ENCODE assay signal across 8 cellular contexts in the genomic region with DNA sequence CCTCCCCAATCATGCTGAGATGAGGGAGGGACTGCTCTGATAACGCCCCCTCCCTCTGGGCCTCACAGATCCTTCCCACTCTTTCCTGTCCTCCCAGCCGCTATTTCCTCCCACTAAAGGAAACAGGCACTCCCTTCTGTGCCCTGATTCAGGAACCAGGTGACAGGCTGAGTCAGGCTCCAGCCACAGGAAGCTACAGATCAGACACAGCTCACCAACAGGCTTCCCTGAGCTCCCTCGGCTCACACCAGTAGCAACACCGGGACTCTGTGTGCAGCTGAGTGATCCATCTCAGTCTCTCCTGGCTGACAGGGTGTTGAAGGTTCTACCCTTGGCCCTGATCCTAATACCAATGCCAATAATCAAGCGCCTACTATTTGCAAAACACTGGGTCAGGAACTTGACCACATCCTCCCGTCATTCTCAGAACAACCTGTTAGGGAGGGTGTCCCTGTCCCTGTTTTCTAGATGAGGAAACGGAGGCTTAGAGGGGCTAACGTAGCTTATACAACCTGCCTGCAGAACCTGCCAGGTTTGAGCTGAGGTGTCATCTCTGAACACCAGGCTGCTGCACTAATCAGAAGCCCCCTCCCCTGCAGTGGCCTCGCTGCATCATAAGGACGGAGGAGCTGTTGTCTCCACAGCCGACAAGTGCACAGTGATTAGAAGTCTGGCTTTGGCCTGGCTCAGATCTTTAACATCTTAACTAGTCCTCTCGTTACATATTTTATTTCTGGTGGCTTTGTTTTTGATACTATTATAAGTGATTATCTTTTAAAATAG.
A peak's percentile ranks its signal among the peaks of the same experiment; 100 is the strongest.
DNase-seq lines count a peak whose midpoint lies in the region; ATAC-seq and TF ChIP-seq lines count a peak whose summit lies in the region.
"Not testable (repeated sequence)": the region's sequence is repeated elsewhere in the genome, so short reads cannot be mapped to it uniquely, and the experiment has no call there.

No MANE protein-coding gene starts in this region.

- ATAC-seq in activated T-cell treated with anti-CD3 and anti-CD28 coated beads, Interleukin-2, amount 50 U/mL, for 72 hours (replicated peaks in 1 of 2), result peak; percentile 88 to 95
- ATAC-seq in stimulated activated naive CD8-positive, alpha-beta T cell treated with anti-CD3 and anti-CD28 coated beads, Interleukin-15, Interleukin-2, amounts not matched to agents 100 U/mL and 50 U/mL, for 24 hours, result peak; percentile 91

- intact Hi-C loops in cardiac septum (cut with DNase I), result not testable (repeated sequence)

- TF ChIP-seq CTCF in chondrocyte (IDR thresholded peaks at IDR 0.05), result not testable (repeated sequence)

- peak overlapping the region; percentile 10 to 59 for H3K4me3 Mint-ChIP-seq in activated T-cell treated with anti-CD3 and anti-CD28 coated beads, Interleukin-2, amount 50 U/mL, for 72 hours
- H3K4me3 Mint-ChIP-seq in chondrocyte (ENCODE audit: unreplicated experiment), result not testable (repeated sequence)

- H3K27me3 Mint-ChIP-seq in activated T-cell treated with anti-CD3 and anti-CD28 coated beads, Interleukin-2, amount 50 U/mL, for 72 hours (ENCODE audit: low read depth); chondrocyte (ENCODE audit: low read depth): not testable (repeated sequence)

- DNase-seq in CMK (ENCODE audit: low read depth), result peak; percentile 68
- peak; percentile 64 for DNase-seq in HS-5 (ENCODE audit: low read depth)
- DNase-seq in SKM-1 treated with dmso at 0.1 percent for 144 hours (lab: John Stamatoyannopoulos, UW; ENCODE audit: unreplicated experiment), result peak; percentile 13
- DNase-seq in activated T-cell treated with anti-CD3 and anti-CD28 coated beads, Interleukin-2, amount 50 U/mL, for 72 hours, result peak in 1 of 2 donors; percentile 35
- DNase-seq in chondrocyte (ENCODE audit: low spot score); stimulated activated naive CD8-positive, alpha-beta T cell treated with anti-CD3 and anti-CD28 coated beads, Interleukin-15, Interleukin-2, amounts not matched to agents 100 U/mL and 50 U/mL, for 24 hours: not testable (repeated sequence)
- peak; percentile 89 for DNase-seq in cardiac septum (ENCODE audit: low spot score)
- peak; percentile 66 for DNase-seq in myocyte (ENCODE audit: low read depth)

- H3K36me3 Mint-ChIP-seq in activated T-cell treated with anti-CD3 and anti-CD28 coated beads, Interleukin-2, amount 50 U/mL, for 72 hours (ENCODE audit: insufficient read depth in 2 of 2); chondrocyte (ENCODE audit: low read depth): not testable (repeated sequence)

- not testable (repeated sequence) for H3K9me3 Mint-ChIP-seq in activated T-cell treated with anti-CD3 and anti-CD28 coated beads, Interleukin-2, amount 50 U/mL, for 72 hours; chondrocyte (ENCODE audit: low read depth)

- H3K4me1 Mint-ChIP-seq in activated T-cell treated with anti-CD3 and anti-CD28 coated beads, Interleukin-2, amount 50 U/mL, for 72 hours (ENCODE audit: low read depth), result peaks cover 12% of the 10 kb centered on the region
- peaks cover 10% of the 10 kb centered on the region for H3K4me1 Mint-ChIP-seq in chondrocyte (ENCODE audit: low read depth)

- not testable (repeated sequence) for H3K27ac Mint-ChIP-seq in activated T-cell treated with anti-CD3 and anti-CD28 coated beads, Interleukin-2, amount 50 U/mL, for 72 hours
- H3K27ac Mint-ChIP-seq in chondrocyte (ENCODE audit: unreplicated experiment), result peak overlapping the region; percentile 37
